8 cellular contexts compared by ENCODE assay signal in the genomic region with DNA sequence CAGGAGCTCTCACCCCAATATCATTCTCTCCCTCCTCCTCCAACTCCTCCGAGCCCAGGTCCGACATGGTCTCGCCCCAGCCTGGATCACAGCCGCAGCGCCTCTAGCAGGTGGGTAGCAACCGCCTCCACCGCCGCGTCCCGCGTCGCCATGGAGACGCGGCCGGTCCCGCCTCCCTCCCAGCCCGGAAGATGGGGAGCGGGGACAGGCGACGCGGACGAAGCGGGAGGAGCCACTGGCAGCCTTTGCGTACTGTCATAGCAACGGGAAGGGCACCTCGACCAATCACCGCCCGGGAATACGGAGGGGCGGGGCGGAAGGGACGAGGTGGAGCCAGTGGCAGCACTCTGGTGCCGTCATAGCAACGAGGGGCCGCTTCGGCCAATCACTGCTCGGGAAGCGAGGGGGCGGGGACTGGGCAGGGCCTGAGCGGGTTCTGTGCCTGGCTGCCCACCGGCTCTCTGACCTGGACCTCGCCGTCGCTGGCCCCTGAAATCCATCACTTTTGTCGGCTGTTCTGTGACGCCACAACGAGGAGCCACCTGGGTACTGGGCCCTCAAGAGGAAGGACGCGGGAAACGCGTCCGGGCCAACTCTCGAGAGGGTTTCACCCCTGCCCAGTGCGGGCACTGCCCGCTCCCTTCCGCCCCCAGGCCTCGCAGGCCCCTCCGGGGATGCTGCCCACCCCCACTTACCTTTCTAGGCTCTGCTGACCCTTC. TPM values are rescaled to one million over a fixed set of nuclear protein-coding genes. Genes with fewer than 3 reads are reported as not detected.
DNase-seq lines count a peak whose midpoint lies in the region; ATAC-seq, FAIRE-seq and TF ChIP-seq lines count a peak whose summit lies in the region.

A gene (minus strand): TSS at position 105 of the 719 bp plus-strand sequence. CDS start 38 bp downstream, at position 67.

- no peaks in the 10 kb centered on the region for H3K36me3 ChIP-seq in BE2C
- no peaks in the 10 kb centered on the region for H3K36me3 ChIP-seq in kidney epithelial cell (ENCODE audit: control insufficient read depth, insufficient read depth, low read length)

- H3K27me3 Mint-ChIP-seq in activated CD4-positive, alpha-beta T cell treated with anti-CD3 and anti-CD28 coated beads for 36 hours = peaks cover 2% of the 10 kb centered on the region

- CTCF ChIA-PET in activated CD4-positive, alpha-beta T cell treated with anti-CD3 and anti-CD28 coated beads for 36 hours (lab: Charles Lee) = interaction anchor here (0.5 to 0.6 kb wide), 2 partner anchors 9 to 322 kb away, joined by 3 read pairs; no protein-coding TSS in a partner anchor

- H3K4me3 ChIP-seq in BE2C (ENCODE audit: low read depth, low read length) = peak within 1 kb of the TSS; percentile 84
- peak within 1 kb of the TSS; percentile 71 for H3K4me3 ChIP-seq in kidney epithelial cell (ENCODE audit: low read depth, low read length)

- H3K27ac ChIP-seq in cingulate gyrus (ENCODE audit: low read depth, low read length) = peak within 1 kb of the TSS; percentile 82

- no peaks in the 10 kb centered on the region for H3K36me3 Mint-ChIP-seq in activated CD4-positive, alpha-beta T cell treated with anti-CD3 and anti-CD28 coated beads for 36 hours (ENCODE audit: low read depth)

- H3K9me3 ChIP-seq in BE2C = no peaks in the 10 kb centered on the region

- H3K4me1 Mint-ChIP-seq in activated CD4-positive, alpha-beta T cell treated with anti-CD3 and anti-CD28 coated beads for 36 hours = peaks cover 25% of the 10 kb centered on the region

- POLR2A ChIA-PET in activated CD4-positive, alpha-beta T cell treated with anti-CD3 and anti-CD28 coated beads for 36 hours (lab: Charles Lee) = no interaction called here

- H3K27ac Mint-ChIP-seq in activated CD4-positive, alpha-beta T cell treated with anti-CD3 and anti-CD28 coated beads for 36 hours = peak within 1 kb of the TSS; percentile 69

- peak within 1 kb of the TSS; percentile 75 for H3K4me3 Mint-ChIP-seq in activated CD4-positive, alpha-beta T cell treated with anti-CD3 and anti-CD28 coated beads for 36 hours

- FAIRE-seq in GM19239 (lab: Jason Lieb, UNC) = peak; percentile 99

- no peaks in the 10 kb centered on the region for H3K9me3 Mint-ChIP-seq in activated CD4-positive, alpha-beta T cell treated with anti-CD3 and anti-CD28 coated beads for 36 hours (ENCODE audit: low read depth)

- intact Hi-C loops in activated CD4-positive, alpha-beta T cell treated with anti-CD3 and anti-CD28 coated beads for 36 hours (cut with DNase I, micrococcal nuclease) = loop anchor here (1.0 to 5.0 kb wide), 12 partner anchors 18 to 493 kb away; a partner anchor contains a TSS

- H3K4me1 ChIP-seq in BE2C = no peaks in the 10 kb centered on the region; the same call in 1 of the 2 replicates

- ATAC-seq in HG03442 (IDR thresholded peaks at IDR 0.05; ENCODE audit: unreplicated experiment) = peak; percentile 96
- ATAC-seq in activated CD4-positive, alpha-beta T cell treated with anti-CD3 and anti-CD28 coated beads for 36 hours = peak; percentile 99

- H3K27me3 ChIP-seq in BE2C (0 out of 2 replicates have a peak, but pooled peaks cover 2% of the 10 kb centered on the region), kidney epithelial cell (ENCODE audit: control insufficient read depth, insufficient read depth, low read length) (no peaks in the 10 kb centered on the region)

- TF ChIP-seq CTCF in BE2C (IDR thresholded peaks at IDR 0.05; ENCODE audit: low read depth, low read length) (no peak), kidney epithelial cell (IDR thresholded peaks at IDR 0.05; ENCODE audit: insufficient read depth, low read length, poor library complexity, severe bottlenecking) (no peak)

- DNase-seq in BE2C = peak; percentile 100
- peak; percentile 92 for DNase-seq in GM19239 (ENCODE audit: insufficient read length, low spot score)
- DNase-seq in NCI-H510A treated with DMSO at 0.1 percent for 48 hours (lab: John Stamatoyannopoulos, UW) = peak; percentile 98
- DNase-seq in activated CD4-positive, alpha-beta T cell treated with anti-CD3 and anti-CD28 coated beads for 36 hours = peak; percentile 100
- DNase-seq in kidney epithelial cell (ENCODE audit: low read depth) = peak; percentile 92
- DNase-seq in stimulated activated CD4-positive, alpha-beta T cell treated with anti-CD3 and anti-CD28 coated beads, Interleukin-15, amount 100 ng/mL, for 24 hours = peak; percentile 100

RNA-seq across cellular contexts. Expression of the gene that starts here (rescaled TPM):
- polyA plus RNA-seq in BE2C (2012; ENCODE audit: insufficient read depth, insufficient read length, low read depth) = not detected
- under 1 TPM; 0.21 to 0.34 TPM for total RNA-seq in activated CD4-positive, alpha-beta T cell treated with anti-CD3 and anti-CD28 coated beads for 36 hours
- total RNA-seq in kidney epithelial cell = 0.29 and 1.6 TPM in 2 replicates

Comparison
In these comparisons a context has a peak if more than half of its experiments do, and no peak if none do; other contexts are left out.
1. Peak in every context shown above with its lines: DNase-seq, ATAC-seq, H3K4me3 ChIP-seq and H3K27ac ChIP-seq.
2. Peak in DNase-seq and ATAC-seq in activated CD4-positive, alpha-beta T cell treated with anti-CD3 and anti-CD28 coated beads for 36 hours; RNA of the gene not detected or under 1 TPM.